ENCODE assay signal across 8 cellular contexts in the genomic region with DNA sequence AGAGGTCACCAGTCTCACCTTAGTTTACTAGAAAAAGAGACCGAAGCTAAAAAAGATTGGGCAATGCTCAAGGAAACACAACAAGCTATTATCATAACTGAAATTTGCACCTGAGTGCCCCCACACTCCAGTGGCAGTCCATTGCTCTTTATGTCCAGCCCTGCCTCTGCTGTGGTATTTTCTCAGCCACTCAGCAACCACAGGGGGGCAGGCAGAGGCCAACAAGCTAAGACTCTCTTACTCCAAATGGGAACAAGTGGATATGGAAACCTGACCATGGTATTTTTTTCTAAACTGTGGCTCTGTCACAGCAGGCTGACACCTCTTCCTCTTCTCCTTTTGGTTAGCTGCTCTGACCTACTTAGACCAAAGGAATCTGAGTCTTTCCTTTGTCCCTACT.
A peak's percentile ranks its signal among the peaks of the same experiment; 100 is the strongest.
DNase-seq lines count a peak whose midpoint lies in the region; ATAC-seq, FAIRE-seq and TF ChIP-seq lines count a peak whose summit lies in the region.
"Not testable (repeated sequence)": the region's sequence is repeated elsewhere in the genome, so short reads cannot be mapped to it uniquely, and the experiment has no call there.

No MANE protein-coding gene starts in this region.

- H2AFZ ChIP-seq in astrocyte (ENCODE audit: low read depth, low read length), result not testable (repeated sequence)

- not testable (repeated sequence) for H3K9me3 Mint-ChIP-seq in astrocyte (ENCODE audit: unreplicated experiment)

- H3K9me3 ChIP-seq in Panc1 (ENCODE audit: control insufficient read depth, insufficient read depth, low read depth, low read length); astrocyte (ENCODE audit: insufficient read depth, low read depth, low read length): not testable (repeated sequence)

- not testable (repeated sequence) for H3K4me1 ChIP-seq in Panc1 (ENCODE audit: control insufficient read depth, insufficient read depth, low read length); astrocyte (ENCODE audit: insufficient read depth, low read length)

- not testable (repeated sequence) for H4K20me1 ChIP-seq in astrocyte (ENCODE audit: insufficient read depth, low read length)

- peak; percentile 84 for ATAC-seq in Panc1

- CTCF ChIA-PET in HEK293T (lab: Yijun Ruan, JAX); Panc1 (lab: Charles Lee): not testable (repeated sequence)

- POLR2A ChIA-PET in HEK293T (lab: Yijun Ruan, JAX); Panc1 (lab: Charles Lee): not testable (repeated sequence)

- peak; percentile 60 for TF ChIP-seq CTCF in Panc1 (IDR thresholded peaks at IDR 0.05)
- not testable (repeated sequence) for TF ChIP-seq CTCF in astrocyte (IDR thresholded peaks at IDR 0.05; ENCODE audit: insufficient read depth, low read depth, low read length)
- peak; percentile 38 for TF ChIP-seq CTCF in epithelial cell of proximal tubule (conservative IDR thresholded peaks at IDR 0.05; ENCODE audit: low read depth, low read length)

- not testable (repeated sequence) for H3K27ac Mint-ChIP-seq in astrocyte (ENCODE audit: unreplicated experiment)

- H3K79me2 ChIP-seq in astrocyte (ENCODE audit: insufficient read depth, low read length), result not testable (repeated sequence)

- FAIRE-seq in astrocyte (lab: Jason Lieb, UNC), result not testable (repeated sequence)

- H3K27ac ChIP-seq in Panc1 (ENCODE audit: low read length); astrocyte (ENCODE audit: low read depth, low read length): not testable (repeated sequence)

- in situ Hi-C loops in ACHN (cut with HindIII; ENCODE audit: low pct_ligation_motif_present, low pct_unique_long_range_greater_than_20kb, low sequenced_read_pairs); Panc1 (cut with HindIII; ENCODE audit: low pct_unique_long_range_greater_than_20kb, low sequenced_read_pairs): not testable (repeated sequence)

- not testable (repeated sequence) for H3K4me3 ChIP-seq in Panc1 (ENCODE audit: low read depth in 2 of 2, low read length in 2 of 2); astrocyte (ENCODE audit: insufficient read depth, low read depth, low read length); epithelial cell of proximal tubule (ENCODE audit: low read depth, low read length)

- not testable (repeated sequence) for H3K4me2 ChIP-seq in astrocyte (ENCODE audit: low read length)

- not testable (repeated sequence) for H3K4me3 Mint-ChIP-seq in astrocyte (ENCODE audit: unreplicated experiment)

- not testable (repeated sequence) for H3K36me3 Mint-ChIP-seq in astrocyte (ENCODE audit: low read depth, unreplicated experiment)

- H3K27me3 Mint-ChIP-seq in astrocyte (ENCODE audit: low read depth, unreplicated experiment), result not testable (repeated sequence)

- H3K36me3 ChIP-seq in Panc1 (ENCODE audit: control insufficient read depth, insufficient read depth, low read length); astrocyte (ENCODE audit: insufficient read depth, low read length): not testable (repeated sequence)

- BruUV-seq in Panc1 (replicated peaks; lab: Mats Ljungman, UMichigan), result not testable (repeated sequence)

- H3K9ac ChIP-seq in astrocyte (ENCODE audit: low read length), result not testable (repeated sequence)

- peak; percentile 8 for DNase-seq in ACHN
- peak; percentile 41 for DNase-seq in EH (ENCODE audit: low read depth)
- peak; percentile 2 for DNase-seq in HEK293T (ENCODE audit: extremely low spot score)
- DNase-seq in NCI-H146 (lab: John Stamatoyannopoulos, UW), result peak; percentile 1
- not testable (repeated sequence) for DNase-seq in Panc1 (ENCODE audit: low read depth, low spot score); epithelial cell of proximal tubule (ENCODE audit: low read depth)
- DNase-seq in astrocyte (ENCODE audit: low read depth), result peak; percentile 16
- DNase-seq in islet precursor cell, result peak; percentile 67

- intact Hi-C loops in Panc1 (cut with micrococcal nuclease; ENCODE audit: unreplicated experiment), result not testable (repeated sequence)

- H3K27me3 ChIP-seq in Panc1 (ENCODE audit: control insufficient read depth, insufficient read depth, low read length); astrocyte (ENCODE audit: insufficient read depth, low read length): not testable (repeated sequence)

- H3K4me1 Mint-ChIP-seq in astrocyte (ENCODE audit: low read depth, unreplicated experiment), result not testable (repeated sequence)
